Comparison of ENCODE assay signal across 1 cellular context in genomic region chr9:114501786-114502682, GRCh38.
TF ChIP-seq lines count a peak whose summit lies in the region.

No MANE protein-coding gene starts in this region.

TF ChIP-seq in HepG2, 621 proteins besides CTCF, POLR2A, EP300 and RAD21 (continued from another document and continues in another):
- TF ChIP-seq PRDM4 (CRISPR knock-in tag; IDR thresholded peaks at IDR 0.05; ENCODE audit: borderline replicate concordance) (no peak), ZNF280B (CRISPR knock-in tag; IDR thresholded peaks at IDR 0.05; ENCODE audit: borderline replicate concordance) (no peak), GPBP1L1 (CRISPR knock-in tag; IDR thresholded peaks at IDR 0.05) (no peak), FOXA3 (CRISPR knock-in tag; IDR thresholded peaks at IDR 0.05) (peak; percentile 28; the same call in 1 of the 2 replicates), ZNF552 (CRISPR knock-in tag; IDR thresholded peaks at IDR 0.05; ENCODE audit: borderline replicate concordance) (no peak), HMGXB3 (CRISPR knock-in tag; IDR thresholded peaks at IDR 0.05; ENCODE audit: borderline replicate concordance) (no peak), KDM6A (CRISPR knock-in tag; IDR thresholded peaks at IDR 0.05; ENCODE audit: low read depth) (no peak), ZNF879 (CRISPR knock-in tag; IDR thresholded peaks at IDR 0.05) (no peak), ZMYM3 (CRISPR knock-in tag; IDR thresholded peaks at IDR 0.05) (0 out of 2 replicates have a peak, but pooled peaks have one; percentile 45), RBM39 (IDR thresholded peaks at IDR 0.05; ENCODE audit: low read depth, low read length, poor library complexity, severe bottlenecking) (no peak), KLF16 (CRISPR knock-in tag; IDR thresholded peaks at IDR 0.05) (no peak), NKX3-1 (CRISPR knock-in tag; IDR thresholded peaks at IDR 0.05) (no peak), ZNF773 (CRISPR knock-in tag; IDR thresholded peaks at IDR 0.05; ENCODE audit: borderline replicate concordance) (no peak), ETS1 (CRISPR knock-in tag; IDR thresholded peaks at IDR 0.05) (no peak), ZNF782 (CRISPR knock-in tag; IDR thresholded peaks at IDR 0.05; ENCODE audit: borderline replicate concordance) (no peak), SIX1 (CRISPR knock-in tag; IDR thresholded peaks at IDR 0.05; ENCODE audit: borderline replicate concordance) (no peak), ARNT2 (CRISPR knock-in tag; IDR thresholded peaks at IDR 0.05; ENCODE audit: low read depth) (no peak), ZNF431 (CRISPR knock-in tag; IDR thresholded peaks at IDR 0.05; ENCODE audit: borderline replicate concordance, low read depth) (no peak), ZNF792 (CRISPR knock-in tag; IDR thresholded peaks at IDR 0.05) (0 out of 2 replicates have a peak, but pooled peaks have one; percentile 31)
- TF ChIP-seq, protein P1, sequence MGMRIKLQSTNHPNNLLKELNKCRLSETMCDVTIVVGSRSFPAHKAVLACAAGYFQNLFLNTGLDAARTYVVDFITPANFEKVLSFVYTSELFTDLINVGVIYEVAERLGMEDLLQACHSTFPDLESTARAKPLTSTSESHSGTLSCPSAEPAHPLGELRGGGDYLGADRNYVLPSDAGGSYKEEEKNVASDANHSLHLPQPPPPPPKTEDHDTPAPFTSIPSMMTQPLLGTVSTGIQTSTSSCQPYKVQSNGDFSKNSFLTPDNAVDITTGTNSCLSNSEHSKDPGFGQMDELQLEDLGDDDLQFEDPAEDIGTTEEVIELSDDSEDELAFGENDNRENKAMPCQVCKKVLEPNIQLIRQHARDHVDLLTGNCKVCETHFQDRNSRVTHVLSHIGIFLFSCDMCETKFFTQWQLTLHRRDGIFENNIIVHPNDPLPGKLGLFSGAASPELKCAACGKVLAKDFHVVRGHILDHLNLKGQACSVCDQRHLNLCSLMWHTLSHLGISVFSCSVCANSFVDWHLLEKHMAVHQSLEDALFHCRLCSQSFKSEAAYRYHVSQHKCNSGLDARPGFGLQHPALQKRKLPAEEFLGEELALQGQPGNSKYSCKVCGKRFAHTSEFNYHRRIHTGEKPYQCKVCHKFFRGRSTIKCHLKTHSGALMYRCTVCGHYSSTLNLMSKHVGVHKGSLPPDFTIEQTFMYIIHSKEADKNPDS (CRISPR knock-in tag; IDR thresholded peaks at IDR 0.05), result no peak
- TF ChIP-seq, protein P2, sequence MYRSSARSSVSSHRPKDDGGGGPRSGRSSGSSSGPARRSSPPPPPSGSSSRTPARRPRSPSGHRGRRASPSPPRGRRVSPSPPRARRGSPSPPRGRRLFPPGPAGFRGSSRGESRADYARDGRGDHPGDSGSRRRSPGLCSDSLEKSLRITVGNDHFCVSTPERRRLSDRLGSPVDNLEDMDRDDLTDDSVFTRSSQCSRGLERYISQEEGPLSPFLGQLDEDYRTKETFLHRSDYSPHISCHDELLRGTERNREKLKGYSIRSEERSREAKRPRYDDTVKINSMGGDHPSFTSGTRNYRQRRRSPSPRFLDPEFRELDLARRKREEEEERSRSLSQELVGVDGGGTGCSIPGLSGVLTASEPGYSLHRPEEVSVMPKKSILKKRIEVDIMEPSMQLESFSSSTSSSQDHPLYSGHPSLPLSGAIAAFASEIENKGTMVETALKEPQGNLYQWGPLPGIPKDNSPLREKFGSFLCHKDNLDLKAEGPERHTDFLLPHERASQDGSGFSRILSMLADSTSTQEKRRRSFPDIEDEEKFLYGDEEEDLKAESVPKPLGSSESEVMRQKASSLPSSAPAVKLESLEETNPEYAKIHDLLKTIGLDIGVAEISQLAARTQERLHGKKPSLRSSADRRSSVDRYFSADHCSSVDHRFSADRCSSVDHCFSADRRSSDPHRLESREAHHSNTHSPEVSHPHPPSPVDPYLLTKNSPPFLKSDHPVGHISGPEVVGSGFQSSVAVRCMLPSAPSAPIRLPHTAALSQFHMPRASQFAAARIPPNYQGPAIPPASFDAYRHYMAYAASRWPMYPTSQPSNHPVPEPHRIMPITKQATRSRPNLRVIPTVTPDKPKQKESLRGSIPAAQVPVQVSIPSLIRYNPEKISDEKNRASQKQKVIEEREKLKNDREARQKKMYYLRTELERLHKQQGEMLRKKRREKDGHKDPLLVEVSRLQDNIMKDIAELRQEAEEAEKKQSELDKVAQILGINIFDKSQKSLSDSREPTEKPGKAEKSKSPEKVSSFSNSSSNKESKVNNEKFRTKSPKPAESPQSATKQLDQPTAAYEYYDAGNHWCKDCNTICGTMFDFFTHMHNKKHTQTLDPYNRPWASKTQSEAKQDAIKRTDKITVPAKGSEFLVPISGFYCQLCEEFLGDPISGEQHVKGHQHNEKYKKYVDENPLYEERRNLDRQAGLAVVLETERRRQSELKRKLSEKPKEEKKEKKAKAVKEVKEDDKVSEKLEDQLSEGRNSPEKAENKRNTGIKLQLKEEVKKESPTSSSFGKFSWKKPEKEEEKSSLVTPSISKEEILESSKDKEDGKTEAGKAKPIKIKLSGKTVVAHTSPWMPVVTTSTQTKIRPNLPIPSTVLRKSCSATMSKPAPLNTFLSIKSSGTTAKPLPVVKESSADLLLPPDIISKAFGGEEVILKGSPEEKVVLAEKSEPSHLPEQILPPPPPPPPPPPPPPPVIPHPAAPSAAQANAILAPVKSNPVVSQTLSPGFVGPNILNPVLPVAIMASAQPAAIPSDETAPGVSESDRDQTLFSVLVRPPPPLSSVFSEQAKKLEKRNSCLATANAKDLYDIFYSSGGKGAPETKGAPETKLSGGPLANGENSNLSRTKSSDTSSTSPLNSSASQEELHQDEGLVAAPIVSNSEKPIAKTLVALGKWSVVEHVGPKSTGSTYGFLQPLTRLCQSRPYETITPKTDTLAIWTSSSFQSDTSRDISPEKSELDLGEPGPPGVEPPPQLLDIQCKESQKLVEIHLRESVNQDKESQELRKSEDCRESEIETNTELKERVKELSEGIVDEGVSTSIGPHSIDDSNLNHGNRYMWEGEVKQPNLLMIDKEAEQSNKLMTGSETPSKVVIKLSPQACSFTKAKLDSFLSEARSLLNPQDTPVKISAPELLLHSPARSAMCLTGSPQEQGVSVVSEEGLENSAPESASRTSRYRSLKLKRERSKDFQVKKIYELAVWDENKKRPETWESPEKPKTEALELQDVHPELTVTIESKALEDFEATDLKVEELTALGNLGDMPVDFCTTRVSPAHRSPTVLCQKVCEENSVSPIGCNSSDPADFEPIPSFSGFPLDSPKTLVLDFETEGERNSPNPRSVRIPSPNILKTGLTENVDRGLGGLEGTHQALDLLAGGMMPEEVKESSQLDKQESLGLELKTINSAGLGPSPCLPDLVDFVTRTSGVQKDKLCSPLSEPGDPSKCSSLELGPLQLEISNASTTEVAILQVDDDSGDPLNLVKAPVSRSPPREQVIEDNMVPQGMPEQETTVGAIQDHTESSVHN (CRISPR knock-in tag; IDR thresholded peaks at IDR 0.05), result no peak
- TF ChIP-seq, protein P3, sequence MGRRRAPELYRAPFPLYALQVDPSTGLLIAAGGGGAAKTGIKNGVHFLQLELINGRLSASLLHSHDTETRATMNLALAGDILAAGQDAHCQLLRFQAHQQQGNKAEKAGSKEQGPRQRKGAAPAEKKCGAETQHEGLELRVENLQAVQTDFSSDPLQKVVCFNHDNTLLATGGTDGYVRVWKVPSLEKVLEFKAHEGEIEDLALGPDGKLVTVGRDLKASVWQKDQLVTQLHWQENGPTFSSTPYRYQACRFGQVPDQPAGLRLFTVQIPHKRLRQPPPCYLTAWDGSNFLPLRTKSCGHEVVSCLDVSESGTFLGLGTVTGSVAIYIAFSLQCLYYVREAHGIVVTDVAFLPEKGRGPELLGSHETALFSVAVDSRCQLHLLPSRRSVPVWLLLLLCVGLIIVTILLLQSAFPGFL (CRISPR knock-in tag; IDR thresholded peaks at IDR 0.05), result no peak
- TF ChIP-seq, protein P4, sequence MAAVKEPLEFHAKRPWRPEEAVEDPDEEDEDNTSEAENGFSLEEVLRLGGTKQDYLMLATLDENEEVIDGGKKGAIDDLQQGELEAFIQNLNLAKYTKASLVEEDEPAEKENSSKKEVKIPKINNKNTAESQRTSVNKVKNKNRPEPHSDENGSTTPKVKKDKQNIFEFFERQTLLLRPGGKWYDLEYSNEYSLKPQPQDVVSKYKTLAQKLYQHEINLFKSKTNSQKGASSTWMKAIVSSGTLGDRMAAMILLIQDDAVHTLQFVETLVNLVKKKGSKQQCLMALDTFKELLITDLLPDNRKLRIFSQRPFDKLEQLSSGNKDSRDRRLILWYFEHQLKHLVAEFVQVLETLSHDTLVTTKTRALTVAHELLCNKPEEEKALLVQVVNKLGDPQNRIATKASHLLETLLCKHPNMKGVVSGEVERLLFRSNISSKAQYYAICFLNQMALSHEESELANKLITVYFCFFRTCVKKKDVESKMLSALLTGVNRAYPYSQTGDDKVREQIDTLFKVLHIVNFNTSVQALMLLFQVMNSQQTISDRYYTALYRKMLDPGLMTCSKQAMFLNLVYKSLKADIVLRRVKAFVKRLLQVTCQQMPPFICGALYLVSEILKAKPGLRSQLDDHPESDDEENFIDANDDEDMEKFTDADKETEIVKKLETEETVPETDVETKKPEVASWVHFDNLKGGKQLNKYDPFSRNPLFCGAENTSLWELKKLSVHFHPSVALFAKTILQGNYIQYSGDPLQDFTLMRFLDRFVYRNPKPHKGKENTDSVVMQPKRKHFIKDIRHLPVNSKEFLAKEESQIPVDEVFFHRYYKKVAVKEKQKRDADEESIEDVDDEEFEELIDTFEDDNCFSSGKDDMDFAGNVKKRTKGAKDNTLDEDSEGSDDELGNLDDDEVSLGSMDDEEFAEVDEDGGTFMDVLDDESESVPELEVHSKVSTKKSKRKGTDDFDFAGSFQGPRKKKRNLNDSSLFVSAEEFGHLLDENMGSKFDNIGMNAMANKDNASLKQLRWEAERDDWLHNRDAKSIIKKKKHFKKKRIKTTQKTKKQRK (IDR thresholded peaks at IDR 0.05; ENCODE audit: low read length), result no peak
